8 cellular contexts compared by ENCODE assay signal in genomic region chr4:37802068-37802666, GRCh38. TPM values are rescaled to one million over a fixed set of nuclear protein-coding genes. Genes with fewer than 3 reads are reported as not detected.
DNase-seq lines count a peak whose midpoint lies in the region; ATAC-seq and FAIRE-seq lines count a peak whose summit lies in the region.

No MANE protein-coding gene starts in this region.

- no peak overlapping the region for H3K4me2 ChIP-seq in neuronal stem cell (ENCODE audit: insufficient read depth, low read length, poor library complexity, severe bottlenecking)

- H2BK120ac ChIP-seq in neuronal stem cell (ENCODE audit: low read depth, low read length) = no peak overlapping the region

- H3K9ac ChIP-seq in neuronal stem cell (ENCODE audit: low read depth, low read length, poor library complexity) = no peak overlapping the region

- no peak overlapping the region for H3K18ac ChIP-seq in neuronal stem cell (ENCODE audit: low read length)

- no peaks in the 10 kb centered on the region for H3K36me3 ChIP-seq in neuronal stem cell (replicated peaks in 1 of 2; ENCODE audit: control insufficient read depth in 2 of 2, insufficient read depth in 2 of 2, low read length in 2 of 2)

- no peak overlapping the region for H3K23ac ChIP-seq in neuronal stem cell (ENCODE audit: low read depth, low read length, poor library complexity)

- no CpG with 5 or more reads among the region's 4 CpGs for WGBS in neuronal stem cell (ENCODE audit: extremely low coverage in 2 of 2, insufficient read length in 2 of 2, insufficient replicate concordance in 1 of 2), 2 donors

- H3K9me3 ChIP-seq in neuronal stem cell (replicated peaks in 1 of 2; ENCODE audit: control insufficient read depth in 2 of 2, insufficient read depth in 1 of 2, low read depth in 1 of 2, low read length in 2 of 2) = no peaks in the 10 kb centered on the region

- H3K4me3 ChIP-seq in neuronal stem cell (ENCODE audit: low read length in 2 of 2) = no peak overlapping the region

- no peaks in the 10 kb centered on the region for H3K4me1 ChIP-seq in neuronal stem cell (ENCODE audit: control insufficient read depth in 2 of 2, insufficient read depth in 1 of 2, low read depth in 1 of 2, low read length in 2 of 2)

- no peak overlapping the region for H2AFZ ChIP-seq in neuronal stem cell (ENCODE audit: low read length)

- H3K4me1 Mint-ChIP-seq in natural killer cell treated with Interleukin-12 subunit alpha and Interleukin-12 subunit beta and Interleukin-15 and Interleukin-18, amount 100 ng/mL, for 72 hours (ENCODE audit: low read depth in 2 of 2) = no peaks in the 10 kb centered on the region
- no peaks in the 10 kb centered on the region for H3K4me1 Mint-ChIP-seq in activated naive CD8-positive, alpha-beta T cell treated with anti-CD3 and anti-CD28 coated beads, Interleukin-2, amount 50 U/mL, for 24 hours

- H2AK5ac ChIP-seq in neuronal stem cell (ENCODE audit: low read depth, low read length) = no peak overlapping the region

- no peak overlapping the region for H3K14ac ChIP-seq in neuronal stem cell (ENCODE audit: low read length)

- H3K79me1 ChIP-seq in neuronal stem cell (ENCODE audit: low read depth, low read length) = no peaks in the 10 kb centered on the region

- H3K4ac ChIP-seq in neuronal stem cell (ENCODE audit: low read length) = no peak overlapping the region

- no peak overlapping the region for H4K8ac ChIP-seq in neuronal stem cell (ENCODE audit: low read depth, low read length)

- H2BK5ac ChIP-seq in neuronal stem cell (ENCODE audit: low read length) = no peak overlapping the region

- no peak overlapping the region for H2BK12ac ChIP-seq in neuronal stem cell (ENCODE audit: low read length)

- ATAC-seq in natural killer cell treated with Interleukin-12 subunit alpha and Interleukin-12 subunit beta and Interleukin-15 and Interleukin-18, amount 100 ng/mL, for 72 hours = no peak
- no peak for ATAC-seq in activated naive CD8-positive, alpha-beta T cell treated with anti-CD3 and anti-CD28 coated beads, Interleukin-2, amount 50 U/mL, for 24 hours

- H3K27ac Mint-ChIP-seq in natural killer cell treated with Interleukin-12 subunit alpha and Interleukin-12 subunit beta and Interleukin-15 and Interleukin-18, amount 100 ng/mL, for 72 hours = no peak overlapping the region
- no peak overlapping the region for H3K27ac Mint-ChIP-seq in activated naive CD8-positive, alpha-beta T cell treated with anti-CD3 and anti-CD28 coated beads, Interleukin-2, amount 50 U/mL, for 24 hours

- no peaks in the 10 kb centered on the region for H3K36me3 Mint-ChIP-seq in natural killer cell treated with Interleukin-12 subunit alpha and Interleukin-12 subunit beta and Interleukin-15 and Interleukin-18, amount 100 ng/mL, for 72 hours
- no peaks in the 10 kb centered on the region for H3K36me3 Mint-ChIP-seq in activated naive CD8-positive, alpha-beta T cell treated with anti-CD3 and anti-CD28 coated beads, Interleukin-2, amount 50 U/mL, for 24 hours (ENCODE audit: low read depth)

- H4K91ac ChIP-seq in neuronal stem cell (ENCODE audit: low read depth, low read length, poor library complexity) = no peak overlapping the region

- peak; percentile 84 for FAIRE-seq in RCC 7860 (lab: Jason Lieb, UNC)

- H3K4me3 Mint-ChIP-seq in natural killer cell treated with Interleukin-12 subunit alpha and Interleukin-12 subunit beta and Interleukin-15 and Interleukin-18, amount 100 ng/mL, for 72 hours = no peak overlapping the region
- H3K4me3 Mint-ChIP-seq in activated naive CD8-positive, alpha-beta T cell treated with anti-CD3 and anti-CD28 coated beads, Interleukin-2, amount 50 U/mL, for 24 hours = no peak overlapping the region

- peaks cover 0 to 5% (median 0%) of the 10 kb centered on the region in 3 experiments for H3K27me3 ChIP-seq in neuronal stem cell (ENCODE audit: control insufficient read depth in 3 of 3, insufficient read depth in 3 of 3, low read depth in 1 of 3, low read length in 3 of 3)

- DNase-seq in DMS114 treated with DMSO at 0.1 percent for 48 hours (lab: John Stamatoyannopoulos, UW; ENCODE audit: unreplicated experiment) (peak; percentile 56), Kasumi-1 (lab: John Stamatoyannopoulos, UW) (peak; percentile 49 to 66), RCC 7860 (ENCODE audit: low spot score) (peak; percentile 81), epithelial cell of prostate (ENCODE audit: low read depth, low spot score) (peak; percentile 49), neuronal stem cell (ENCODE audit: low spot score) (peak; percentile 15), GOT3 (lab: John Stamatoyannopoulos, UW) (no peak)
- DNase-seq in natural killer cell treated with Interleukin-12 subunit alpha and Interleukin-12 subunit beta and Interleukin-15 and Interleukin-18, amount 100 ng/mL, for 72 hours (ENCODE audit: low spot score) = no peak
- DNase-seq in activated naive CD8-positive, alpha-beta T cell treated with anti-CD3 and anti-CD28 coated beads, Interleukin-2, amount 50 U/mL, for 24 hours = no peak

- no peaks in the 10 kb centered on the region for H3K9me3 Mint-ChIP-seq in natural killer cell treated with Interleukin-12 subunit alpha and Interleukin-12 subunit beta and Interleukin-15 and Interleukin-18, amount 100 ng/mL, for 72 hours
- no peaks in the 10 kb centered on the region for H3K9me3 Mint-ChIP-seq in activated naive CD8-positive, alpha-beta T cell treated with anti-CD3 and anti-CD28 coated beads, Interleukin-2, amount 50 U/mL, for 24 hours

- H3K27ac ChIP-seq in epithelial cell of prostate (no peak overlapping the region), neuronal stem cell (replicated peaks; ENCODE audit: low read length) (no peak overlapping the region)

- no peak overlapping the region for H2BK15ac ChIP-seq in neuronal stem cell (ENCODE audit: low read length)

- peaks cover 3 to 16% of the 10 kb centered on the region in 2 donors for H3K27me3 Mint-ChIP-seq in natural killer cell treated with Interleukin-12 subunit alpha and Interleukin-12 subunit beta and Interleukin-15 and Interleukin-18, amount 100 ng/mL, for 72 hours
- H3K27me3 Mint-ChIP-seq in activated naive CD8-positive, alpha-beta T cell treated with anti-CD3 and anti-CD28 coated beads, Interleukin-2, amount 50 U/mL, for 24 hours = no peaks in the 10 kb centered on the region

RNA-seq across cellular contexts. Expression of gene PGM2, which starts 24.3 kb away (rescaled TPM):
- 8.1 TPM for polyA plus RNA-seq in neuronal stem cell (2013, experiment 1 of 2)
- polyA plus RNA-seq in neuronal stem cell (2013, experiment 2 of 2) = 8.5 TPM
- 10 to 100 TPM; 50.7 to 52.2 TPM for total RNA-seq in natural killer cell treated with Interleukin-12 subunit alpha and Interleukin-12 subunit beta and Interleukin-15 and Interleukin-18, amount 100 ng/mL, for 72 hours

Comparison
In these comparisons a context has a peak if more than half of its experiments do, and no peak if none do; other contexts are left out.
1. DNase-seq: peak in DMS114 treated with DMSO at 0.1 percent for 48 hours (single experiment), Kasumi-1 (2 of 2), RCC 7860 (single experiment), epithelial cell of prostate (single experiment) and neuronal stem cell (single experiment); none in natural killer cell treated with Interleukin-12 subunit alpha and Interleukin-12 subunit beta and Interleukin-15 and Interleukin-18, amount 100 ng/mL, for 72 hours (single experiment), GOT3 (single experiment) and activated naive CD8-positive, alpha-beta T cell treated with anti-CD3 and anti-CD28 coated beads, Interleukin-2, amount 50 U/mL, for 24 hours (single experiment).